In the genomic region with DNA sequence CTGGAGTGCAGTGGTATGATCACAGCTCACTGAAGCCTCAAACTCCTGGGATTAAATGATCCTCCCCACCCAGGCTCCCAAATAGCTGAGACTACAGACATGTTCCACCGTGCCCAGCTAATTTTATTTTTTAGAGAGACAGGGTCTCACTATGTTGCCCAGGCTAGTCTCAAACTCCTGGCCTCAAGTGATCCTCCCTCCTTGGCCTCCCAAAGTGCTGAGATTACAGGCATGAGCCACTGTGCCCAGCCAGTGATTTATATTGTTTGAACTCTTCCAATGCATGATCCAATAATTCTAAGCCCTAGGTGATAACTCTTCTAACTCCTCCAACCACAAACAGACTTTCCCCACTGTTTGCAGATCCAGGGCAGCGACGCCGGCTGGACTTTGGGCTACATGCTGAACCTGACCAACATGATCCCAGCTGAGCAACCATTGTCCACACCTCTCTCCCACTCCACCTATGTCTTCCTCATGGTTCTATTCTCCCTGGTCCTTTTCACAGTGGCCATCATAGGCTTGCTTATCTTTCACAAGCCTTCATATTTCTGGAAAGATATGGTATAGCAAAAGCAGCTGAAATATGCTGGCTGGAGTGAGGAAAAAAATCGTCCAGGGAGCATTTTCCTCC, we compare ENCODE assay signal across 25 cellular contexts. TPM values are rescaled to one million over a fixed set of nuclear protein-coding genes. Genes with fewer than 3 reads are reported as not detected.
A peak's percentile ranks its signal among the peaks of the same experiment; 100 is the strongest.
DNase-seq lines count a peak whose midpoint lies in the region; ATAC-seq and TF ChIP-seq lines count a peak whose summit lies in the region.
"Had no signal": no experiment of that assay in that cellular context is flagged by ENCODE, and none has a peak within 500 bp of the region (broad histone marks: within the 10 kb centered on the region; RNA-seq: fewer than 3 reads in every experiment).

No MANE protein-coding gene starts in this region.

- no peaks in the 10 kb centered on the region for H3K27me3 Mint-ChIP-seq in stimulated activated naive CD8-positive, alpha-beta T cell treated with anti-CD3 and anti-CD28 coated beads, Interleukin-15, Interleukin-2, amounts not matched to agents 100 ng/mL and 50 ng/mL, for 24 hours
- no peaks in the 10 kb centered on the region for H3K27me3 Mint-ChIP-seq in dendritic cell treated with granulocyte-macrophage colony-stimulating factor and Interleukin-4, amounts not matched to agents 40 ng/mL and 50 ng/mL, for 4 days
- no peaks in the 10 kb centered on the region for H3K27me3 Mint-ChIP-seq in nephron progenitor cell (ENCODE audit: low read depth, poor library complexity)
- H3K27me3 Mint-ChIP-seq: activated CD4-positive, alpha-beta T cell treated with anti-CD3 and anti-CD28 coated beads, Interleukin-2, amount 10 ng/mL, durations not matched to agents 7 days and 5 days; CD8-positive, alpha-beta memory T cell had no signal

- peak overlapping the region; percentile 65 for H3K27ac ChIP-seq in neutrophil
- H3K27ac ChIP-seq: psoas muscle, testis, WERI-Rb-1 had no signal

- H3K4me1 ChIP-seq in neutrophil (ENCODE audit: control insufficient read depth in 1 of 2, insufficient read depth in 1 of 2, low read depth in 1 of 2, low read length in 1 of 2), result no peaks in the 10 kb centered on the region
- H3K4me1 ChIP-seq: psoas muscle, testis, uterus had no signal

- H3K9me3 ChIP-seq in neutrophil, result no peaks in the 10 kb centered on the region
- H3K9me3 ChIP-seq: psoas muscle, testis, uterus had no signal

- H3K4me3 Mint-ChIP-seq in stimulated activated naive CD8-positive, alpha-beta T cell treated with anti-CD3 and anti-CD28 coated beads, Interleukin-15, Interleukin-2, amounts not matched to agents 100 ng/mL and 50 ng/mL, for 24 hours, result no peak overlapping the region
- H3K4me3 Mint-ChIP-seq in dendritic cell treated with granulocyte-macrophage colony-stimulating factor and Interleukin-4, amounts not matched to agents 40 ng/mL and 50 ng/mL, for 4 days, result no peak overlapping the region
- no peak overlapping the region for H3K4me3 Mint-ChIP-seq in nephron progenitor cell
- H3K4me3 Mint-ChIP-seq: activated CD4-positive, alpha-beta T cell treated with anti-CD3 and anti-CD28 coated beads, Interleukin-2, amount 10 ng/mL, durations not matched to agents 7 days and 5 days; activated T-cell treated with anti-CD3 and anti-CD28 coated beads, Interleukin-2, amount 50 U/mL, for 4 hours; CD8-positive, alpha-beta memory T cell; GM23338 had no signal

- no peaks in the 10 kb centered on the region for H3K27me3 ChIP-seq in neutrophil
- H3K27me3 ChIP-seq: testis, uterus had no signal

- no peak for TF ChIP-seq CTCF in neutrophil (IDR thresholded peaks at IDR 0.05)
- TF ChIP-seq CTCF in nephron progenitor cell (IDR thresholded peaks at IDR 0.05), result no peak

- H3K27ac Mint-ChIP-seq in stimulated activated naive CD8-positive, alpha-beta T cell treated with anti-CD3 and anti-CD28 coated beads, Interleukin-15, Interleukin-2, amounts not matched to agents 100 ng/mL and 50 ng/mL, for 24 hours, result peak overlapping the region; percentile 45
- H3K27ac Mint-ChIP-seq in dendritic cell treated with granulocyte-macrophage colony-stimulating factor and Interleukin-4, amounts not matched to agents 40 ng/mL and 50 ng/mL, for 4 days, result peak overlapping the region; percentile 0
- H3K27ac Mint-ChIP-seq in nephron progenitor cell, result no peak overlapping the region
- H3K27ac Mint-ChIP-seq: GM23338 had no signal

- peaks cover 97% of the 10 kb centered on the region for H3K36me3 ChIP-seq in neutrophil
- H3K36me3 ChIP-seq: uterus, WERI-Rb-1 had no signal

- no peak overlapping the region for H3K4me3 ChIP-seq in neutrophil (ENCODE audit: low read depth in 1 of 2, low read length in 1 of 2)
- H3K4me3 ChIP-seq: GM23338, psoas muscle, testis, uterus had no signal

- no peak for DNase-seq in stimulated activated naive CD8-positive, alpha-beta T cell treated with anti-CD3 and anti-CD28 coated beads, Interleukin-15, Interleukin-2, amounts not matched to agents 100 U/mL and 50 U/mL, for 24 hours
- DNase-seq in nephron progenitor cell (no peak), NCI-H748 treated with DMSO at 0.1 percent for 48 hours (lab: John Stamatoyannopoulos, UW) (no peak), occipital lobe (lab: John Stamatoyannopoulos, UW) (no peak)
- DNase-seq: activated naive CD4-positive, alpha-beta T cell treated with anti-CD3 and anti-CD28 coated beads, Interleukin-2, amount 50 U/mL, for 16 hours; aorta; DMS 273 treated with DMSO at 0.1 percent for 48 hours; NCI-H1436 treated with DMSO at 0.1 percent for 48 hours; NCI-H2081 treated with DMSO at 0.1 percent for 48 hours; NCI-H526 treated with DMSO at 0.1 percent for 48 hours; psoas muscle; T1000; testis had no signal

- ATAC-seq in stimulated activated naive CD8-positive, alpha-beta T cell treated with anti-CD3 and anti-CD28 coated beads, Interleukin-15, Interleukin-2, amounts not matched to agents 100 U/mL and 50 U/mL, for 24 hours, result no peak
- no peak for ATAC-seq in GM21515 (IDR thresholded peaks at IDR 0.05; ENCODE audit: unreplicated experiment)

- intact Hi-C loops in dendritic cell treated with granulocyte-macrophage colony-stimulating factor and Interleukin-4, amounts not matched to agents 40 ng/mL and 50 ng/mL, for 4 days (cut with micrococcal nuclease), result loop anchor here (1.0 kb wide), 1 partner anchor 172 kb away; no protein-coding TSS in a partner anchor

- peaks cover 11% of the 10 kb centered on the region for H3K36me3 Mint-ChIP-seq in stimulated activated naive CD8-positive, alpha-beta T cell treated with anti-CD3 and anti-CD28 coated beads, Interleukin-15, Interleukin-2, amounts not matched to agents 100 ng/mL and 50 ng/mL, for 24 hours (ENCODE audit: low read depth)
- H3K36me3 Mint-ChIP-seq in dendritic cell treated with granulocyte-macrophage colony-stimulating factor and Interleukin-4, amounts not matched to agents 40 ng/mL and 50 ng/mL, for 4 days (ENCODE audit: low read depth), result peaks cover 82% of the 10 kb centered on the region
- H3K36me3 Mint-ChIP-seq in nephron progenitor cell (ENCODE audit: low read depth), result peaks cover 10% of the 10 kb centered on the region

- H3K4me1 Mint-ChIP-seq in stimulated activated naive CD8-positive, alpha-beta T cell treated with anti-CD3 and anti-CD28 coated beads, Interleukin-15, Interleukin-2, amounts not matched to agents 100 ng/mL and 50 ng/mL, for 24 hours (ENCODE audit: low read depth), result peaks cover 13% of the 10 kb centered on the region
- no peaks in the 10 kb centered on the region for H3K4me1 Mint-ChIP-seq in dendritic cell treated with granulocyte-macrophage colony-stimulating factor and Interleukin-4, amounts not matched to agents 40 ng/mL and 50 ng/mL, for 4 days (ENCODE audit: low read depth)
- no peaks in the 10 kb centered on the region for H3K4me1 Mint-ChIP-seq in nephron progenitor cell
- H3K4me1 Mint-ChIP-seq: GM23338 had no signal

- no peaks in the 10 kb centered on the region for H3K9me3 Mint-ChIP-seq in stimulated activated naive CD8-positive, alpha-beta T cell treated with anti-CD3 and anti-CD28 coated beads, Interleukin-15, Interleukin-2, amounts not matched to agents 100 ng/mL and 50 ng/mL, for 24 hours
- no peaks in the 10 kb centered on the region for H3K9me3 Mint-ChIP-seq in dendritic cell treated with granulocyte-macrophage colony-stimulating factor and Interleukin-4, amounts not matched to agents 40 ng/mL and 50 ng/mL, for 4 days
- no peaks in the 10 kb centered on the region for H3K9me3 Mint-ChIP-seq in nephron progenitor cell
- H3K9me3 Mint-ChIP-seq: activated CD4-positive, alpha-beta T cell treated with anti-CD3 and anti-CD28 coated beads, Interleukin-2, amount 10 ng/mL, durations not matched to agents 7 days and 5 days; activated T-cell treated with anti-CD3 and anti-CD28 coated beads, Interleukin-2, amount 50 U/mL, for 4 hours; CD8-positive, alpha-beta memory T cell; GM23338 had no signal

RNA-seq across cellular contexts. Expression of a gene that starts 41.8 kb away (rescaled TPM):
- 2.0 TPM for total RNA-seq in occipital lobe
- total RNA-seq: activated CD4-positive, alpha-beta T cell treated with anti-CD3 and anti-CD28 coated beads, Interleukin-2, amount 10 ng/mL, durations not matched to agents 7 days and 5 days; activated CD8-positive, alpha-beta memory T cell treated with anti-CD3 and anti-CD28 coated beads for 36 hours; activated T-cell treated with anti-CD3 and anti-CD28 coated beads, Interleukin-2, amount 50 U/mL, for 4 hours; bronchial epithelial cell; CD8-positive, alpha-beta memory T cell had no signal
